32 cellular contexts compared by ENCODE assay signal in the genomic region with DNA sequence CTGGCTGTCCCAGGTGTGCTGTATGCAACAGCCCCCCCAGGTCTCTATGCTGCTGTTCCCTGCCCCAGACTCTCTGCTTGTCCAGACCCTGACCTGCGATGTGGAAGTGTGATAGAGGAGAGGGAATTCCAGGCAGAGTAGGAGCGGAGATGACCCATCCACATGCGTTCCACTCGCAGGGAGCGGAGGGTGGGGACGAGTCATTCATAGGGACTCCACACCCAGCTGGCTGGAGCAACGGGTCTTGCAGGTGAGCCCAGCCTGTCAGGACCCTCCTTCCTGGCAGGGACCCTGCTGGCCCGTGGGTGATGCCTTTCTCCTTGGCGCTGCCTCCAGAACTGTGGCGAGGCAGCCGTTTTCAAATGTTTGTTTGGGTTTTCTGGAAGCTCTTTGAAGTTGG. TPM values are rescaled to one million over a fixed set of nuclear protein-coding genes. Genes with fewer than 3 reads are reported as not detected.
"Had no signal": no experiment of that assay in that cellular context is flagged by ENCODE, and none has a peak within 500 bp of the region (broad histone marks: within the 10 kb centered on the region; RNA-seq: fewer than 3 reads in every experiment).

No MANE protein-coding gene starts in this region.

- H3K9me3 Mint-ChIP-seq: mesothelial cell of epicardium; naive B cell; natural killer cell treated with Interleukin-12 subunit alpha and Interleukin-12 subunit beta and Interleukin-15 and Interleukin-18, amount 100 ng/mL, for 72 hours; type B pancreatic cell had no signal

- H3K4me1 Mint-ChIP-seq: mesothelial cell of epicardium, naive B cell had no signal

- ATAC-seq: foreskin keratinocyte, gastroesophageal sphincter, heart left ventricle, left colon, left ventricle myocardium superior, mucosa of descending colon, pancreas, sciatic nerve had no signal

- H3K4me1 ChIP-seq: foreskin keratinocyte, heart left ventricle, pancreas, thyroid gland had no signal

- H3K36me3 Mint-ChIP-seq: mesothelial cell of epicardium; naive B cell; natural killer cell treated with Interleukin-12 subunit alpha and Interleukin-12 subunit beta and Interleukin-15 and Interleukin-18, amount 100 ng/mL, for 72 hours; neural progenitor cell; type B pancreatic cell had no signal

- DNase-seq: central memory CD4-positive, alpha-beta T cell; dorsolateral prefrontal cortex; effector CD4-positive, alpha-beta T cell; foreskin keratinocyte; heart left ventricle; kidney glomerular epithelial cell; left colon; left ventricle myocardium superior; mesenchymal stem cell; mucosa of descending colon; naive B cell; nucleus accumbens; pancreas; stimulated activated CD4-positive, alpha-beta T cell treated with anti-CD3 and anti-CD28 coated beads, Interleukin-12 subunit alpha, Interleukin-12 subunit beta, amount 100 ng/mL, for 4 hours; stimulated activated CD4-positive, alpha-beta T cell treated with anti-CD3 and anti-CD28 coated beads, Interleukin-1b, Interleukin-23, amount 100 ng/mL, for 48 hours; stimulated activated CD4-positive, alpha-beta T cell treated with anti-CD3 and anti-CD28 coated beads, Interleukin-4, amount 100 ng/mL, for 1 hour; stimulated activated CD8-positive, alpha-beta memory T cell treated with anti-CD3 and anti-CD28 coated beads, Interleukin-4, amount 100 ng/mL, for 48 hours; stimulated activated naive CD4-positive, alpha-beta T cell treated with Interleukin-2 at 50 U/mL for 16 hours; stomach had no signal

- H2AFZ ChIP-seq: hepatocyte, neural progenitor cell had no signal

- H3K4me3 Mint-ChIP-seq: mesothelial cell of epicardium; naive B cell; natural killer cell treated with Interleukin-12 subunit alpha and Interleukin-12 subunit beta and Interleukin-15 and Interleukin-18, amount 100 ng/mL, for 72 hours; neural progenitor cell; type B pancreatic cell had no signal

- H3K79me2 ChIP-seq: hepatocyte had no signal

- H3K27ac ChIP-seq: foreskin keratinocyte, gastroesophageal sphincter, heart left ventricle, hepatocyte, neural progenitor cell, pancreas, stomach, thyroid gland had no signal

- H3K9me3 ChIP-seq: gastroesophageal sphincter, heart left ventricle, mucosa of descending colon, pancreas, stomach, thyroid gland had no signal

- H3K36me3 ChIP-seq: gastroesophageal sphincter, heart left ventricle, neural progenitor cell, pancreas, stomach, thyroid gland had no signal

- H3K4me2 ChIP-seq: hepatocyte, neural progenitor cell, smooth muscle cell had no signal

- H3K4me3 ChIP-seq: dorsolateral prefrontal cortex, gastroesophageal sphincter, heart left ventricle, hepatocyte, lung, mucosa of descending colon, neural progenitor cell, pancreas, smooth muscle cell, stomach, thyroid gland had no signal

- H3K27ac Mint-ChIP-seq: mesothelial cell of epicardium; natural killer cell treated with Interleukin-12 subunit alpha and Interleukin-12 subunit beta and Interleukin-15 and Interleukin-18, amount 100 ng/mL, for 72 hours; neural progenitor cell; progenitor cell of endocrine pancreas; type B pancreatic cell had no signal

- H3K9ac ChIP-seq: neural progenitor cell had no signal

- FAIRE-seq: colon, islet of Langerhans, pancreas had no signal

- H3K27me3 ChIP-seq: dorsolateral prefrontal cortex, foreskin keratinocyte, gastroesophageal sphincter, hepatocyte, neural progenitor cell, pancreas, stomach, thyroid gland had no signal

RNA-seq across cellular contexts. Expression of a gene that starts 58.8 kb away (rescaled TPM):
- total RNA-seq: left ventricle myocardium superior had no signal
